9 cellular contexts compared by ENCODE assay signal in genomic region chr10:33661580-33662269, GRCh38.
A peak's percentile ranks its signal among the peaks of the same experiment; 100 is the strongest.
DNase-seq lines count a peak whose midpoint lies in the region; ATAC-seq, FAIRE-seq and TF ChIP-seq lines count a peak whose summit lies in the region.
"Had no signal": no experiment of that assay in that cellular context is flagged by ENCODE, and none has a peak within 500 bp of the region (broad histone marks: within the 10 kb centered on the region; RNA-seq: fewer than 3 reads in every experiment).

No MANE protein-coding gene starts in this region.

- no peak overlapping the region for H3K9ac ChIP-seq in kidney (ENCODE audit: low read length in 2 of 2)

- H3K36me3 ChIP-seq in kidney (ENCODE audit: control insufficient read depth in 1 of 2, insufficient read depth in 2 of 2, low read length in 2 of 2) (no peaks in the 10 kb centered on the region), thyroid gland (no peaks in the 10 kb centered on the region)

- no peak for ATAC-seq in GM21447 (IDR thresholded peaks at IDR 0.05; ENCODE audit: unreplicated experiment)
- no peak for ATAC-seq in activated naive CD8-positive, alpha-beta T cell treated with anti-CD3 and anti-CD28 coated beads, Interleukin-2, amount 50 U/mL, for 24 hours

- no peak for TF ChIP-seq CTCF in astrocyte of the spinal cord (IDR thresholded peaks at IDR 0.05; ENCODE audit: low read depth, low read length)
- no peak for TF ChIP-seq CTCF in kidney (IDR thresholded peaks at IDR 0.05; ENCODE audit: borderline replicate concordance, extremely low read depth, insufficient read depth)
- TF ChIP-seq CTCF in thyroid gland (IDR thresholded peaks at IDR 0.05) = no peak

- H3K27ac ChIP-seq in kidney (ENCODE audit: low read depth in 2 of 2, low read length in 2 of 2) = no peak overlapping the region
- H3K27ac ChIP-seq in thyroid gland = no peak overlapping the region

- H3K9me3 ChIP-seq in kidney (ENCODE audit: control insufficient read depth in 1 of 2, low read length in 2 of 2) (peaks cover 0 to 3% of the 10 kb centered on the region in 2 donors), thyroid gland (no peaks in the 10 kb centered on the region)

- H3K27me3 ChIP-seq in thyroid gland = no peaks in the 10 kb centered on the region

- no peak overlapping the region for H3K4me3 Mint-ChIP-seq in activated naive CD8-positive, alpha-beta T cell treated with anti-CD3 and anti-CD28 coated beads, Interleukin-2, amount 50 U/mL, for 24 hours

- peaks cover 15% of the 10 kb centered on the region for H3K27me3 Mint-ChIP-seq in activated naive CD8-positive, alpha-beta T cell treated with anti-CD3 and anti-CD28 coated beads, Interleukin-2, amount 50 U/mL, for 24 hours

- DNase-seq in AG20443 (ENCODE audit: low spot score) (peak; percentile 92), NCI-H146 (lab: John Stamatoyannopoulos, UW) (peak; percentile 51), astrocyte of the spinal cord (ENCODE audit: low read depth, low spot score) (peak; percentile 53), kidney (peak; percentile 86), thyroid gland (peak; percentile 24 to 35), HuH-7 (ENCODE audit: low spot score) (no peak)
- no peak for DNase-seq in activated naive CD8-positive, alpha-beta T cell treated with anti-CD3 and anti-CD28 coated beads, Interleukin-2, amount 50 U/mL, for 24 hours

- WGBS in thyroid gland, 2 donors = 49 to 60% methylated on average over 15 of the region's 15 CpGs

- no peak for FAIRE-seq in kidney (lab: Jason Lieb, UNC)
- FAIRE-seq: TTC549 had no signal

- H3K9me3 Mint-ChIP-seq in activated naive CD8-positive, alpha-beta T cell treated with anti-CD3 and anti-CD28 coated beads, Interleukin-2, amount 50 U/mL, for 24 hours = peaks cover 9% of the 10 kb centered on the region

- no peak for TF ChIP-seq POLR2A in thyroid gland (IDR thresholded peaks at IDR 0.05)

- H3K36me3 Mint-ChIP-seq in activated naive CD8-positive, alpha-beta T cell treated with anti-CD3 and anti-CD28 coated beads, Interleukin-2, amount 50 U/mL, for 24 hours (ENCODE audit: low read depth) = no peaks in the 10 kb centered on the region

- in situ Hi-C loops in astrocyte of the spinal cord (cut with HindIII; ENCODE audit: low sequenced_read_pairs) = no loop called here

- intact Hi-C loops in kidney (cut with DNase I) (no loop called here), thyroid gland (cut with DNase I) (no loop called here)

- H3K4me1 Mint-ChIP-seq in activated naive CD8-positive, alpha-beta T cell treated with anti-CD3 and anti-CD28 coated beads, Interleukin-2, amount 50 U/mL, for 24 hours = peaks cover 5% of the 10 kb centered on the region

- H3K4me3 ChIP-seq in astrocyte of the spinal cord (ENCODE audit: low read depth, low read length) = no peak overlapping the region
- H3K4me3 ChIP-seq in kidney (ENCODE audit: low read length in 2 of 2) = no peak overlapping the region
- no peak overlapping the region for H3K4me3 ChIP-seq in thyroid gland (replicated peaks in 1 of 3)

- H3K27ac Mint-ChIP-seq in activated naive CD8-positive, alpha-beta T cell treated with anti-CD3 and anti-CD28 coated beads, Interleukin-2, amount 50 U/mL, for 24 hours = no peak overlapping the region

- H3K4me1 ChIP-seq in kidney (ENCODE audit: control insufficient read depth in 1 of 2, insufficient read depth in 1 of 2, low read depth in 1 of 2, low read length in 2 of 2) (peaks cover 3 to 5% of the 10 kb centered on the region in 2 donors), thyroid gland (no peaks in the 10 kb centered on the region)

Comparison
In these comparisons a context has a peak if more than half of its experiments do, and no peak if none do; other contexts are left out.
1. DNase-seq: peak in AG20443 (single experiment), NCI-H146 (single experiment), astrocyte of the spinal cord (single experiment), kidney (single experiment) and thyroid gland (2 of 2); none in activated naive CD8-positive, alpha-beta T cell treated with anti-CD3 and anti-CD28 coated beads, Interleukin-2, amount 50 U/mL, for 24 hours (single experiment) and HuH-7 (single experiment).